ENCODE assay signal across 20 cellular contexts in the genomic region with DNA sequence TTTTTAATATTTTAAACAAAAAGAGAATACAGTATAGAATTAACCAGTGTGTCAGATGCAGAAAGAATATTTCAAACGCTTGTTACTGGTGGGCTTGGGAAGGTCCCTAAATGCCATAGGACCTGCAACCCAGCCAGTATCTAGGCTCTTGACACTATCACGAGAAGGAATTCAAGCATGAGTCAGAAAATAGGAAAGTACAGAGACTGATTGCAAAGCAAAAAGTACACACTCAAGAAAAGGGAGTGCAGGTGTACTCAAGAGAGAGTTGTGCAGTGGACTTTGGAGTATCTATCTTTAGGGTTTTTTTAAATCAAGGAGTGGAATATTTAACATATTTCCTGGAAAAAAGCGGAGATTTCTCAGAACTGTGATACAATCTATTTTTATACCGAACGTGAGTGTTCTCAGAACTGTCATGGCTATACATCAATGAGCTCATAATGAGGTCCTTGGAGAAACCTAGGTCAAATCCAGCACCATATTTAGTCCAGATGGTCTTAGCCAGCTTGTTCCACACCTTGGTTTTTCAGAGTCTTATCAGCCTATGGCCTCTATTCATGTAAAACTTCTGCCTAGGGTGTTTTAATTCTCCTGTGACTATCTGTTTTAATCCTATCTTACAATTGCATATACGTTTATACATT.
DNase-seq lines count a peak whose midpoint lies in the region; ATAC-seq, FAIRE-seq and TF ChIP-seq lines count a peak whose summit lies in the region.
"Had no signal": no experiment of that assay in that cellular context is flagged by ENCODE, and none has a peak within 500 bp of the region (broad histone marks: within the 10 kb centered on the region; RNA-seq: fewer than 3 reads in every experiment).

No MANE protein-coding gene starts in this region.

- intact Hi-C loops in left lung (cut with DNase I): no loop called here

- peak; percentile 32 for FAIRE-seq in astrocyte (lab: Jason Lieb, UNC)
- FAIRE-seq: GM12892, GM18507, H54 had no signal

- no peak overlapping the region for H2BK5ac ChIP-seq in trophoblast cell (ENCODE audit: low read depth, low read length, poor library complexity)

- H3K27me3 ChIP-seq in GM23338 (ENCODE audit: insufficient read depth): no peaks in the 10 kb centered on the region
- H3K27me3 ChIP-seq in astrocyte (ENCODE audit: insufficient read depth, low read length): no peaks in the 10 kb centered on the region
- no peaks in the 10 kb centered on the region for H3K27me3 ChIP-seq in left lung
- no peaks in the 10 kb centered on the region for H3K27me3 ChIP-seq in trophoblast cell (ENCODE audit: insufficient read depth, low read length)
- H3K27me3 ChIP-seq: BLaER1 treated with 17β-estradiol and CSF1 and Interleukin-3, amounts not matched to agents 10 nM and 100 nM had no signal

- no peaks in the 10 kb centered on the region for H4K20me1 ChIP-seq in GM23338 (replicated peaks; ENCODE audit: insufficient read depth)
- H4K20me1 ChIP-seq in astrocyte (ENCODE audit: insufficient read depth, low read length): no peaks in the 10 kb centered on the region
- H4K20me1 ChIP-seq: BLaER1 treated with 17β-estradiol and CSF1 and Interleukin-3, amounts not matched to agents 10 nM and 100 nM had no signal

- H3K9me3 Mint-ChIP-seq in GM23338 (peaks cover 25% of the 10 kb centered on the region), astrocyte (ENCODE audit: unreplicated experiment) (peaks cover 6% of the 10 kb centered on the region)

- H2BK120ac ChIP-seq in trophoblast cell (ENCODE audit: insufficient read depth, low read length, poor library complexity): no peak overlapping the region

- H3K4me3 ChIP-seq in GM23338: no peak overlapping the region
- no peak overlapping the region for H3K4me3 ChIP-seq in astrocyte (ENCODE audit: insufficient read depth, low read depth, low read length)
- no peak overlapping the region for H3K4me3 ChIP-seq in left lung
- no peak overlapping the region for H3K4me3 ChIP-seq in trophoblast cell (ENCODE audit: low read depth, low read length)
- H3K4me3 ChIP-seq: BLaER1 treated with 17β-estradiol and CSF1 and Interleukin-3, amounts not matched to agents 10 nM and 100 nM; GM23248 had no signal

- H3K4me1 ChIP-seq in GM23338 (ENCODE audit: insufficient read depth) (peaks cover 22% of the 10 kb centered on the region), astrocyte (ENCODE audit: insufficient read depth, low read length) (no peaks in the 10 kb centered on the region), left lung (peaks cover 0 to 2% of the 10 kb centered on the region in 2 donors), trophoblast cell (ENCODE audit: control insufficient read depth in 1 of 2, insufficient read depth in 2 of 2, low read length in 2 of 2) (no peaks in the 10 kb centered on the region)

- H3K27ac Mint-ChIP-seq in GM23338 (0 out of 2 replicates have a peak overlapping the region, but pooled peaks have one; percentile 21), astrocyte (ENCODE audit: unreplicated experiment) (no peak overlapping the region)
- H3K27ac Mint-ChIP-seq: B cell; CD8-positive, alpha-beta T cell had no signal

- no peaks in the 10 kb centered on the region for H3K9me3 ChIP-seq in astrocyte (ENCODE audit: insufficient read depth, low read depth, low read length)
- peaks cover 0 to 18% of the 10 kb centered on the region in 2 donors for H3K9me3 ChIP-seq in left lung
- no peaks in the 10 kb centered on the region for H3K9me3 ChIP-seq in trophoblast cell (ENCODE audit: insufficient read depth, low read depth, low read length)

- ATAC-seq in GM23338 (no peak), left lung (peak; percentile 89), HG03280 (IDR thresholded peaks at IDR 0.05; ENCODE audit: unreplicated experiment) (no peak)
- ATAC-seq: CD8-positive, alpha-beta T cell had no signal

- H3K36me3 ChIP-seq in GM23338 (ENCODE audit: insufficient read depth) (peaks cover 11% of the 10 kb centered on the region), astrocyte (ENCODE audit: insufficient read depth, low read length) (no peaks in the 10 kb centered on the region), left lung (no peaks in the 10 kb centered on the region), trophoblast cell (ENCODE audit: control insufficient read depth in 1 of 2, insufficient read depth in 2 of 2, low read length in 2 of 2) (peaks cover 0 to 1% of the 10 kb centered on the region in 2 experiments)
- H3K36me3 ChIP-seq: BLaER1 treated with 17β-estradiol and CSF1 and Interleukin-3, amounts not matched to agents 10 nM and 100 nM had no signal

- H3F3A ChIP-seq in GM23338 (replicated peaks; ENCODE audit: low read depth): no peaks in the 10 kb centered on the region

- H3K36me3 Mint-ChIP-seq in GM23338 (ENCODE audit: low read depth) (peaks cover 22% of the 10 kb centered on the region), astrocyte (ENCODE audit: low read depth, unreplicated experiment) (no peaks in the 10 kb centered on the region)
- H3K36me3 Mint-ChIP-seq: CD8-positive, alpha-beta T cell had no signal

- H3K18ac ChIP-seq in trophoblast cell (ENCODE audit: low read length): no peak overlapping the region

- H4K12ac ChIP-seq in trophoblast cell (ENCODE audit: low read depth, low read length): no peak overlapping the region

- no peak overlapping the region for H3K4ac ChIP-seq in trophoblast cell (ENCODE audit: low read depth, low read length)

- peaks cover 6% of the 10 kb centered on the region for H3K9me2 ChIP-seq in GM23338 (ENCODE audit: insufficient read depth)

- H3K79me1 ChIP-seq in trophoblast cell (ENCODE audit: low read length): no peaks in the 10 kb centered on the region

- no peak overlapping the region for H2AK5ac ChIP-seq in trophoblast cell (ENCODE audit: low read length)

- H3K4me2 ChIP-seq in GM23338 (no peak overlapping the region), astrocyte (ENCODE audit: low read length) (no peak overlapping the region), trophoblast cell (ENCODE audit: low read length) (no peak overlapping the region)
- H3K4me2 ChIP-seq: BLaER1 treated with 17β-estradiol and CSF1 and Interleukin-3, amounts not matched to agents 10 nM and 100 nM had no signal

- DNase-seq in GM23338 (ENCODE audit: low spot score): no peak
- no peak for DNase-seq in astrocyte (ENCODE audit: low read depth)
- no peak for DNase-seq in left lung
- peak; percentile 7 to 58 for DNase-seq in trophoblast cell
- DNase-seq in activated CD4-positive, alpha-beta T cell treated with anti-CD3 and anti-CD28 coated beads, Interleukin-2, amount 50 U/mL, for 4 hours: no peak
- DNase-seq in stimulated activated CD4-positive, alpha-beta T cell treated with anti-CD3 and anti-CD28 coated beads, Interleukin-1b, Interleukin-23, amount 100 ng/mL, for 48 hours: no peak
- DNase-seq in anterior cingulate cortex (lab: John Stamatoyannopoulos, UW): no peak
- DNase-seq: CD8-positive, alpha-beta T cell; DMS 273 treated with DMSO at 0.1 percent for 48 hours; DMS79; GDM1; GM23248; HCEC 1CT had no signal

- H3K27me3 Mint-ChIP-seq in GM23338 (ENCODE audit: insufficient read depth, low read depth, poor library complexity): no peaks in the 10 kb centered on the region
- no peaks in the 10 kb centered on the region for H3K27me3 Mint-ChIP-seq in astrocyte (ENCODE audit: low read depth, unreplicated experiment)
- H3K27me3 Mint-ChIP-seq: B cell had no signal

- no peak overlapping the region for H3K9ac ChIP-seq in astrocyte (ENCODE audit: low read length)
- no peak overlapping the region for H3K9ac ChIP-seq in trophoblast cell (ENCODE audit: low read length)
- H3K9ac ChIP-seq: BLaER1 treated with 17β-estradiol and CSF1 and Interleukin-3, amounts not matched to agents 10 nM and 100 nM; GM23248 had no signal

- H2BK12ac ChIP-seq in trophoblast cell (ENCODE audit: low read length): no peak overlapping the region

- no peak overlapping the region for H4K91ac ChIP-seq in trophoblast cell (ENCODE audit: low read depth, low read length)

- no peak overlapping the region for H3K23ac ChIP-seq in trophoblast cell (ENCODE audit: low read length)

- no peaks in the 10 kb centered on the region for H3K79me2 ChIP-seq in GM23338 (replicated peaks; ENCODE audit: insufficient read depth)
- H3K79me2 ChIP-seq in astrocyte (ENCODE audit: insufficient read depth, low read length): no peaks in the 10 kb centered on the region
- no peaks in the 10 kb centered on the region for H3K79me2 ChIP-seq in trophoblast cell (ENCODE audit: control insufficient read depth, insufficient read depth, low read length, poor library complexity)

- no peak overlapping the region for H4K8ac ChIP-seq in trophoblast cell (ENCODE audit: low read depth, low read length)

- H3K4me3 Mint-ChIP-seq in GM23338 (no peak overlapping the region), astrocyte (ENCODE audit: unreplicated experiment) (no peak overlapping the region)
- H3K4me3 Mint-ChIP-seq: B cell; CD8-positive, alpha-beta T cell had no signal

- H3K27ac ChIP-seq in GM23338 (ENCODE audit: low read depth) (no peak overlapping the region), astrocyte (ENCODE audit: low read depth, low read length) (no peak overlapping the region), left lung (peak overlapping the region in 1 of 2 donors; percentile 29), trophoblast cell (ENCODE audit: low read depth, low read length) (no peak overlapping the region)
- H3K27ac ChIP-seq: BLaER1 treated with 17β-estradiol and CSF1 and Interleukin-3, amounts not matched to agents 10 nM and 100 nM; GM23248; HL-60 had no signal

- peak overlapping the region; percentile 80; the same call in 1 of the 2 replicates for H2AFZ ChIP-seq in GM23338
- H2AFZ ChIP-seq in astrocyte (ENCODE audit: low read depth, low read length): no peak overlapping the region
- no peak overlapping the region for H2AFZ ChIP-seq in trophoblast cell (ENCODE audit: insufficient read depth, low read length, poor library complexity)
- H2AFZ ChIP-seq: GM23248 had no signal

- peaks cover 22% of the 10 kb centered on the region for H3K4me1 Mint-ChIP-seq in GM23338
- H3K4me1 Mint-ChIP-seq in astrocyte (ENCODE audit: low read depth, unreplicated experiment): peaks cover 2% of the 10 kb centered on the region
- H3K4me1 Mint-ChIP-seq: B cell had no signal

- TF ChIP-seq CTCF in GM23338 (conservative IDR thresholded peaks at IDR 0.05; ENCODE audit: low read depth in 2 of 2) (no peak), astrocyte (IDR thresholded peaks at IDR 0.05; ENCODE audit: insufficient read depth, low read depth, low read length) (no peak), left lung (IDR thresholded peaks at IDR 0.05) (no peak)

- no peak overlapping the region for H3K14ac ChIP-seq in trophoblast cell (ENCODE audit: low read length)

- WGBS in trophoblast cell (ENCODE audit: extremely low coverage, insufficient coverage, insufficient read length): no CpG with 5 or more reads among the region's 6 CpGs

Comparison
In these comparisons a context has a peak if more than half of its experiments do, and no peak if none do; other contexts are left out.
1. DNase-seq: peak in trophoblast cell (2 of 2); none in GM23338 (single experiment), astrocyte (single experiment), left lung (0 of 2), activated CD4-positive, alpha-beta T cell treated with anti-CD3 and anti-CD28 coated beads, Interleukin-2, amount 50 U/mL, for 4 hours (0 of 2), stimulated activated CD4-positive, alpha-beta T cell treated with anti-CD3 and anti-CD28 coated beads, Interleukin-1b, Interleukin-23, amount 100 ng/mL, for 48 hours (single experiment) and anterior cingulate cortex (0 of 58).